ENCODE assay signal across 9 cellular contexts in the genomic region with DNA sequence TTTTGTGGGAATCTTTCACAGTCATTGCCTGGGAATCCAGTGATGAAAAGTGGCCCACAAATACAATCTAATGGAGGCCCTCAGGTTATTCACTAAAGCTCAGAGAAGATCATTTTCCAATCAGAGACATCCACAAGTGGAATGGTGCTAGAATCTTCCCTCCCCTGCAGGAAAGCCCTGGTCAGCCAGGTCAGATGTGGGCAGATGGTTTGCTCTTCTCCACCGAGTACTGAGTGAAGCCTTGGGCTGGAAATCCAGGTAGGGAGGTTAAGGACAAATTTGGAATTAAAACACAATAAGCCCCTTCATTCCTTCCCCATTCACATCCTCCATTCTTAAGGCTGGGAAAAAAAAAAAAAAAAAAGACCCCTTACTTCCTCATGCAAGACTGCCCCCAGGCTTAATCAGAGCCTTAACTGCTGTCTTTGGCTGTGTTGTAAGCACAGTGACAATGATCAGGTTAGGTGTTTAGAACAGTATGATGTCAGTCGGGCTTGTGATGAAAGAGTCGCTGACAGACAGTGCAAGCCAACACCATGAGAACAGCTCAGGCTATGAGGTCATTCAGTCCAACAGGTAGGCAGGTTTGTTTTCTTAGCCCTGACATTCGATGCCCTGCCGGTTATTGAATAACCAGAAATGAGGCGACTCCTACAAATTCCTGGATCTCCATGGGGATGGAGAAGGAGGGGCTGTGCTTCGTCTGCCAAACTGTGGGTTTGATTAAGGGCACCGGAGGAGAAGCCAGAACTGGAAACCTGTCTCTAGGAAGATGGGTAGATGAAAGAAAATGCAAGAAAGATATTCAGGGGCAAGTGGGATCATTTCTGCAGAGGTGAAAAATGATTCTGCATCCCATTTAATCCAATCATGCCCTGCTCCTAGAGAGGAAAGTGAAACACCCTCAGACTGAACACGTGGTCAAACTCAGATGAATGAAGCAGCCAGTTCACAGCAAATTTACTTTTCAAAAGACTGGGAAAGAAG. TPM values are rescaled to one million over a fixed set of nuclear protein-coding genes. Genes with fewer than 3 reads are reported as not detected.
DNase-seq lines count a peak whose midpoint lies in the region; ATAC-seq and TF ChIP-seq lines count a peak whose summit lies in the region.
"Had no signal": no experiment of that assay in that cellular context is flagged by ENCODE, and none has a peak within 500 bp of the region (broad histone marks: within the 10 kb centered on the region; RNA-seq: fewer than 3 reads in every experiment).

No MANE protein-coding gene starts in this region.

- intact Hi-C loops in body of pancreas (cut with DNase I) (no loop called here), mucosa of descending colon (cut with DNase I, micrococcal nuclease) (no loop called here)

- DNase-seq in DMS153 treated with DMSO at 0.1 percent for 48 hours (lab: John Stamatoyannopoulos, UW; ENCODE audit: unreplicated experiment) (peak; percentile 78), NCI-H1417 treated with DMSO at 0.1 percent for 48 hours (lab: John Stamatoyannopoulos, UW) (peak; percentile 44), body of pancreas (peak; percentile 86 to 97 (median 92)), mucosa of descending colon (peak in 2 of 3 donors; percentile 60 to 83), hypothalamus (lab: John Stamatoyannopoulos, UW) (no peak), HuH-7.5 (ENCODE audit: low spot score) (no peak)
- no peak for DNase-seq in stimulated activated CD4-positive, alpha-beta T cell treated with anti-CD3 and anti-CD28 coated beads, Interleukin-4, amount 100 ng/mL, for 4 hours

- no peaks in the 10 kb centered on the region for H3K36me3 ChIP-seq in body of pancreas (replicated peaks in 1 of 2; ENCODE audit: insufficient read depth in 1 of 2, low read depth in 2 of 2)
- no peaks in the 10 kb centered on the region for H3K36me3 ChIP-seq in mucosa of descending colon (ENCODE audit: low read depth)
- H3K36me3 ChIP-seq: SJSA1 had no signal

- no peak overlapping the region for H3K4me3 ChIP-seq in body of pancreas
- no peak overlapping the region for H3K4me3 ChIP-seq in mucosa of descending colon
- H3K4me3 ChIP-seq: SJSA1 had no signal

- WGBS in body of pancreas, 2 donors: 3 to 13% methylated on average over 9 of the region's 9 CpGs

- H3K4me1 ChIP-seq in body of pancreas (peaks cover 70% of the 10 kb centered on the region), mucosa of descending colon (ENCODE audit: low read depth) (peaks cover 20% of the 10 kb centered on the region)

- no peaks in the 10 kb centered on the region for H3K27me3 ChIP-seq in body of pancreas
- H3K27me3 ChIP-seq: SJSA1 had no signal

- TF ChIP-seq CTCF in body of pancreas (IDR thresholded peaks at IDR 0.05): peak in 2 of 7 experiments; percentile 2 to 18
- TF ChIP-seq CTCF in mucosa of descending colon (IDR thresholded peaks at IDR 0.05): no peak

- ATAC-seq in body of pancreas (peak; percentile 99), mucosa of descending colon (peak; percentile 93)
- ATAC-seq in activated CD4-positive, CD25-positive, alpha-beta regulatory T cell treated with anti-CD3 and anti-CD28 coated beads, Interleukin-2, amount 50 U/mL, for 24 hours: no peak

- TF ChIP-seq POLR2A in body of pancreas (IDR thresholded peaks at IDR 0.05): peak in 2 of 3 donors; percentile 24 to 30

- H3K9me3 ChIP-seq in body of pancreas: no peaks in the 10 kb centered on the region
- H3K9me3 ChIP-seq in mucosa of descending colon: no peaks in the 10 kb centered on the region
- H3K9me3 ChIP-seq: SJSA1 had no signal

- peak overlapping the region; percentile 75 to 92 (median 88) for H3K27ac ChIP-seq in body of pancreas
- H3K27ac ChIP-seq: SJSA1 had no signal

RNA-seq across cellular contexts. Expression of a gene that starts 23.5 kb away (rescaled TPM):
- 10 to 100 TPM; 28.5 to 49.1 TPM for total RNA-seq in body of pancreas
- 100 to 1,000 TPM in 1 of 3 donors, 10 to 100 TPM in 2; 60.9 to 116 (median 99.0) TPM for total RNA-seq in mucosa of descending colon

Comparison
In these comparisons a context has a peak if more than half of its experiments do, and no peak if none do; other contexts are left out.
1. DNase-seq: peak in DMS153 treated with DMSO at 0.1 percent for 48 hours (single experiment), NCI-H1417 treated with DMSO at 0.1 percent for 48 hours (single experiment), body of pancreas (4 of 4) and mucosa of descending colon (2 of 3); none in stimulated activated CD4-positive, alpha-beta T cell treated with anti-CD3 and anti-CD28 coated beads, Interleukin-4, amount 100 ng/mL, for 4 hours (0 of 2), hypothalamus (0 of 51) and HuH-7.5 (single experiment).
2. ATAC-seq: peak in body of pancreas (single experiment) and mucosa of descending colon (single experiment); none in activated CD4-positive, CD25-positive, alpha-beta regulatory T cell treated with anti-CD3 and anti-CD28 coated beads, Interleukin-2, amount 50 U/mL, for 24 hours (0 of 2).